9 cellular contexts compared by ENCODE assay signal in genomic region chr6:44043036-44043478, GRCh38.
A peak's percentile ranks its signal among the peaks of the same experiment; 100 is the strongest.
DNase-seq lines count a peak whose midpoint lies in the region; TF ChIP-seq lines count a peak whose summit lies in the region.
"Had no signal": no experiment of that assay in that cellular context is flagged by ENCODE, and none has a peak within 500 bp of the region (broad histone marks: within the 10 kb centered on the region; RNA-seq: fewer than 3 reads in every experiment).

No MANE protein-coding gene starts in this region.

- H3K79me2 ChIP-seq in H9 (ENCODE audit: insufficient read depth, low read length) = no peaks in the 10 kb centered on the region

- H2BK5ac ChIP-seq in H9 (ENCODE audit: insufficient read length, low read length) = no peak overlapping the region

- no peak overlapping the region for H2BK12ac ChIP-seq in H9 (ENCODE audit: insufficient read length, low read depth, low read length)

- H3K27me3 ChIP-seq in H9 (ENCODE audit: insufficient read depth, low read length) = no peaks in the 10 kb centered on the region
- H3K27me3 ChIP-seq in sigmoid colon = no peaks in the 10 kb centered on the region

- TF ChIP-seq EP300 in sigmoid colon (IDR thresholded peaks at IDR 0.05) = no peak

- no peak overlapping the region for H2AK5ac ChIP-seq in H9 (ENCODE audit: insufficient read length, low read length)

- no peaks in the 10 kb centered on the region for H3K36me3 Mint-ChIP-seq in H9 (ENCODE audit: insufficient read depth in 1 of 3, low read depth in 3 of 3)

- H3K9me3 ChIP-seq in H9 (ENCODE audit: control insufficient read depth, low read depth, low read length) (no peaks in the 10 kb centered on the region), sigmoid colon (no peaks in the 10 kb centered on the region)

- H3K4me1 ChIP-seq in H9 (ENCODE audit: insufficient read depth, low read length) (peaks cover 10% of the 10 kb centered on the region; the same call in 1 of the 2 replicates), sigmoid colon (peaks cover 0 to 66% (median 59%) of the 10 kb centered on the region in 4 donors)

- no peak overlapping the region for H2BK20ac ChIP-seq in H9 (ENCODE audit: low read depth, low read length, poor library complexity, severe bottlenecking)

- no peak overlapping the region for H3K4me3 Mint-ChIP-seq in H9

- WGBS in H9 (ENCODE audit: extremely low coverage, insufficient read length, low lambda C conversion rate) = no CpG with 5 or more reads among the region's 1 CpG
- WGBS in sigmoid colon, 2 donors = 27 to 66% methylated on average over 1 of the region's 1 CpG

- H4K5ac ChIP-seq in H9 (ENCODE audit: insufficient read length, low read depth, low read length) = no peak overlapping the region

- no peak overlapping the region for H4K91ac ChIP-seq in H9 (ENCODE audit: insufficient read length, low read depth, low read length)

- no peak overlapping the region for H3K56ac ChIP-seq in H9 (ENCODE audit: insufficient read length, low read depth, low read length)

- H3K18ac ChIP-seq in H9 (ENCODE audit: insufficient read length, low read depth, low read length) = no peak overlapping the region

- TF ChIP-seq POLR2A in sigmoid colon (IDR thresholded peaks at IDR 0.05) = no peak

- no peaks in the 10 kb centered on the region for H3K23me2 ChIP-seq in H9 (ENCODE audit: insufficient read length, low read depth, low read length, poor library complexity, severe bottlenecking)

- H4K20me1 ChIP-seq in H9 (ENCODE audit: control insufficient read depth, insufficient read depth, insufficient read length) = no peaks in the 10 kb centered on the region

- no peak overlapping the region for H3K14ac ChIP-seq in H9 (ENCODE audit: insufficient read depth, low read length)

- H3T11ph ChIP-seq in H9 (ENCODE audit: low read length) = no peak overlapping the region

- H3K27ac Mint-ChIP-seq in H9 = peak overlapping the region in 2 of 3 experiments; percentile 31 to 47; a peak in 3 of 7 replicates

- no peak overlapping the region for H3K9ac ChIP-seq in H9 (ENCODE audit: extremely low read depth, insufficient read length, low read length)

- no peak overlapping the region for H3K4me2 ChIP-seq in H9 (ENCODE audit: insufficient read depth, insufficient read length, low read length)

- TF ChIP-seq CTCF in H9 (conservative IDR thresholded peaks at IDR 0.05) (no peak), sigmoid colon (IDR thresholded peaks at IDR 0.05) (no peak)

- peaks cover 40 to 45% of the 10 kb centered on the region in 2 experiments for H3K4me1 Mint-ChIP-seq in H9

- no peak overlapping the region for H4K8ac ChIP-seq in H9 (replicated peaks; ENCODE audit: insufficient read length, low read depth, low read length)

- H3K79me1 ChIP-seq in H9 (ENCODE audit: insufficient read depth, low read depth, low read length, poor library complexity, severe bottlenecking) = no peaks in the 10 kb centered on the region

- H3K36me3 ChIP-seq in sigmoid colon = no peaks in the 10 kb centered on the region

- H2BK15ac ChIP-seq in H9 (ENCODE audit: low read depth, low read length) = no peak overlapping the region

- no peak overlapping the region for H2BK120ac ChIP-seq in H9 (ENCODE audit: low read depth, low read length, poor library complexity, severe bottlenecking)

- no peak overlapping the region for H3K23ac ChIP-seq in H9 (ENCODE audit: insufficient read length, low read depth, low read length)

- intact Hi-C loops in sigmoid colon (cut with DNase I) = no loop called here

- no peak for DNase-seq in H9
- DNase-seq in RPMI7951 (ENCODE audit: low read depth) = peak; percentile 84
- peak; percentile 35 for DNase-seq in fibroblast of peridontal ligament (ENCODE audit: extremely low read depth)
- DNase-seq in sigmoid colon = peak; percentile 48
- no peak for DNase-seq in AG20443 (ENCODE audit: low spot score)
- DNase-seq in nucleus accumbens (lab: John Stamatoyannopoulos, UW) = no peak
- DNase-seq in DMS114 treated with DMSO at 0.1 percent for 48 hours (lab: John Stamatoyannopoulos, UW; ENCODE audit: unreplicated experiment) = no peak
- DNase-seq in KG1 (lab: John Stamatoyannopoulos, UW) = no peak
- DNase-seq: midbrain had no signal

- no peak overlapping the region for H2AFZ ChIP-seq in H9 (ENCODE audit: low read length)

- peaks cover 2% of the 10 kb centered on the region; the same call in 1 of the 2 replicates for H3K27me3 Mint-ChIP-seq in H9 (ENCODE audit: low read depth)

- H3K4ac ChIP-seq in H9 (ENCODE audit: low read depth, low read length) = no peak overlapping the region

- no peaks in the 10 kb centered on the region for H3K9me3 Mint-ChIP-seq in H9

- H3K27ac ChIP-seq in H9 (ENCODE audit: insufficient read length, low read depth, low read length) (no peak overlapping the region), sigmoid colon (peak overlapping the region; percentile 49 to 87 (median 74))

- H3K4me3 ChIP-seq in sigmoid colon = no peak overlapping the region

Comparison
In these comparisons a context has a peak if more than half of its experiments do, and no peak if none do; other contexts are left out.
1. DNase-seq: peak in RPMI7951 (single experiment), fibroblast of peridontal ligament (single experiment) and sigmoid colon (single experiment); none in H9 (single experiment), AG20443 (single experiment), nucleus accumbens (0 of 56), DMS114 treated with DMSO at 0.1 percent for 48 hours (single experiment) and KG1 (single experiment).